1 cellular context compared by ENCODE assay signal in genomic region chr10:20327954-20328353, GRCh38.
TF ChIP-seq lines count a peak whose summit lies in the region.

No MANE protein-coding gene starts in this region.

TF ChIP-seq in GM12878, 131 proteins besides CTCF, POLR2A, EP300 and RAD21 (continued from another document):
- TF ChIP-seq, protein P1, sequence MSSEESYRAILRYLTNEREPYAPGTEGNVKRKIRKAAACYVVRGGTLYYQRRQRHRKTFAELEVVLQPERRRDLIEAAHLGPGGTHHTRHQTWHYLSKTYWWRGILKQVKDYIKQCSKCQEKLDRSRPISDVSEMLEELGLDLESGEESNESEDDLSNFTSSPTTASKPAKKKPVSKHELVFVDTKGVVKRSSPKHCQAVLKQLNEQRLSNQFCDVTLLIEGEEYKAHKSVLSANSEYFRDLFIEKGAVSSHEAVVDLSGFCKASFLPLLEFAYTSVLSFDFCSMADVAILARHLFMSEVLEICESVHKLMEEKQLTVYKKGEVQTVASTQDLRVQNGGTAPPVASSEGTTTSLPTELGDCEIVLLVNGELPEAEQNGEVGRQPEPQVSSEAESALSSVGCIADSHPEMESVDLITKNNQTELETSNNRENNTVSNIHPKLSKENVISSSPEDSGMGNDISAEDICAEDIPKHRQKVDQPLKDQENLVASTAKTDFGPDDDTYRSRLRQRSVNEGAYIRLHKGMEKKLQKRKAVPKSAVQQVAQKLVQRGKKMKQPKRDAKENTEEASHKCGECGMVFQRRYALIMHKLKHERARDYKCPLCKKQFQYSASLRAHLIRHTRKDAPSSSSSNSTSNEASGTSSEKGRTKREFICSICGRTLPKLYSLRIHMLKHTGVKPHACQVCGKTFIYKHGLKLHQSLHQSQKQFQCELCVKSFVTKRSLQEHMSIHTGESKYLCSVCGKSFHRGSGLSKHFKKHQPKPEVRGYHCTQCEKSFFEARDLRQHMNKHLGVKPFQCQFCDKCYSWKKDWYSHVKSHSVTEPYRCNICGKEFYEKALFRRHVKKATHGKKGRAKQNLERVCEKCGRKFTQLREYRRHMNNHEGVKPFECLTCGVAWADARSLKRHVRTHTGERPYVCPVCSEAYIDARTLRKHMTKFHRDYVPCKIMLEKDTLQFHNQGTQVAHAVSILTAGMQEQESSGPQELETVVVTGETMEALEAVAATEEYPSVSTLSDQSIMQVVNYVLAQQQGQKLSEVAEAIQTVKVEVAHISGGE (CRISPR knock-in tag; IDR thresholded peaks at IDR 0.05), result no peak
- TF ChIP-seq GABPA (IDR thresholded peaks at IDR 0.05; ENCODE audit: low read depth) (no peak), MXI1 (IDR thresholded peaks at IDR 0.05; ENCODE audit: low read depth, low read length) (no peak), YY1 (IDR thresholded peaks at IDR 0.05; ENCODE audit: low read depth, low read length) (no peak), BCL11A (IDR thresholded peaks at IDR 0.05; ENCODE audit: low read depth, low read length) (no peak), TCF7 (IDR thresholded peaks at IDR 0.05; ENCODE audit: borderline replicate concordance) (no peak)
